Comparison of ENCODE assay signal across 1 cellular context in the genomic region with DNA sequence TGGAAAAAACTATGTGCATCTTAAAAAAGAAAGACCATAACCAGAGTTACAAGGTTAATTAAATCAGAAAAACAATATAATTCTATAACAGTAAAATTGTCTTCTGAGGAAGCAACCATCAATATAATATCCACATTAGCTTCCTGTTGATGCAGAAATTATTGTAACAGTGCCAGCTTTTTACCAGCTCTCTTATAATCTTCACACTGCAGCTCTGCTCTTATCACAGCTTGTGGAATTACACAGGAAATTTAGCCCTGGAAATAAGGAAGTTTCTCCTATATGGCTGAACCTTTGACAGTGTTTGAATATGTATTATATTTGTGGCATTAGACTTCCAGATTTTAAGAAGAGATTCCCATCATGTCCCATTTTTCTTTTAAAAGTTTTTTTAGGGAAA.
TF ChIP-seq lines count a peak whose summit lies in the region.

No MANE protein-coding gene starts in this region.

TF ChIP-seq in HepG2, 621 proteins besides CTCF, POLR2A, EP300 and RAD21:
- TF ChIP-seq ONECUT2 (CRISPR knock-in tag; IDR thresholded peaks at IDR 0.05) (no peak), ZNF784 (CRISPR knock-in tag; IDR thresholded peaks at IDR 0.05; ENCODE audit: borderline replicate concordance) (no peak), ZNF839 (CRISPR knock-in tag; IDR thresholded peaks at IDR 0.05; ENCODE audit: borderline replicate concordance) (no peak), ZNF543 (CRISPR knock-in tag; IDR thresholded peaks at IDR 0.05) (no peak), ZNF616 (CRISPR knock-in tag; IDR thresholded peaks at IDR 0.05; ENCODE audit: low read depth) (no peak), ZKSCAN5 (CRISPR knock-in tag; IDR thresholded peaks at IDR 0.05) (no peak), ZHX2 (IDR thresholded peaks at IDR 0.05; ENCODE audit: low read depth) (no peak), ZHX2 (CRISPR knock-in tag; IDR thresholded peaks at IDR 0.05; ENCODE audit: borderline replicate concordance) (no peak)
- TF ChIP-seq, protein P1, sequence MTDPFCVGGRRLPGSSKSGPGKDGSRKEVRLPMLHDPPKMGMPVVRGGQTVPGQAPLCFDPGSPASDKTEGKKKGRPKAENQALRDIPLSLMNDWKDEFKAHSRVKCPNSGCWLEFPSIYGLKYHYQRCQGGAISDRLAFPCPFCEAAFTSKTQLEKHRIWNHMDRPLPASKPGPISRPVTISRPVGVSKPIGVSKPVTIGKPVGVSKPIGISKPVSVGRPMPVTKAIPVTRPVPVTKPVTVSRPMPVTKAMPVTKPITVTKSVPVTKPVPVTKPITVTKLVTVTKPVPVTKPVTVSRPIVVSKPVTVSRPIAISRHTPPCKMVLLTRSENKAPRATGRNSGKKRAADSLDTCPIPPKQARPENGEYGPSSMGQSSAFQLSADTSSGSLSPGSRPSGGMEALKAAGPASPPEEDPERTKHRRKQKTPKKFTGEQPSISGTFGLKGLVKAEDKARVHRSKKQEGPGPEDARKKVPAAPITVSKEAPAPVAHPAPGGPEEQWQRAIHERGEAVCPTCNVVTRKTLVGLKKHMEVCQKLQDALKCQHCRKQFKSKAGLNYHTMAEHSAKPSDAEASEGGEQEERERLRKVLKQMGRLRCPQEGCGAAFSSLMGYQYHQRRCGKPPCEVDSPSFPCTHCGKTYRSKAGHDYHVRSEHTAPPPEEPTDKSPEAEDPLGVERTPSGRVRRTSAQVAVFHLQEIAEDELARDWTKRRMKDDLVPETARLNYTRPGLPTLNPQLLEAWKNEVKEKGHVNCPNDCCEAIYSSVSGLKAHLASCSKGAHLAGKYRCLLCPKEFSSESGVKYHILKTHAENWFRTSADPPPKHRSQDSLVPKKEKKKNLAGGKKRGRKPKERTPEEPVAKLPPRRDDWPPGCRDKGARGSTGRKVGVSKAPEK (CRISPR knock-in tag; IDR thresholded peaks at IDR 0.05; ENCODE audit: borderline replicate concordance): no peak
